In the genomic region with DNA sequence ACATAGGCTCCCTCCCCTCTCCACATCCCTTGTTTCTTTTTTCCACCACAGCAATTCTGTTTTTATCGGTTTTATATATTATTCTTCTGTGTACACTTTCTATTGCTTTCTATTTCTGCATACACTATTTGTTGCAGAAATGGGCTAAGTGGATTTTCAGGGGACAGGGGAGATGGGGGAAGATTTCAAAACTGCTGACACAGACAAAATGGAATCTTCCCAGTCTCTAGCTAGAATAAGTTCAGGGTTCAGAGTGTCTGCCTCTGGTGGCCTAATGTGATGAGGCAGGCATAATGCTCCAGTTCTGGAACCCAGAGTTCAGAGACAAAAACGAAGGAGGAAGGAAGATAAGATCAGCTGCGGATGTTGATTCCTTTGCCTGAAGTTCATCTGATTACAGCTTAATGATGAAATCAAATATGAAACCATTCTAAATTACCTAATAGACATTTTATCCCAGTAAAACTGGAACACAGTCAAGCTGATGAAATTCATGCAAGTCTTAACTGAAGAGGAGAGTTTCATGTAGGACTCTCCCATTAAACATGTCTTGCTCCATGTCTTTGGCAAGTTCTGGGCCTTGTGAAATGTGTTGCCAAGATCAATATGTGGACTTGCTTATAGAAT, we compare ENCODE assay signal across 1 cellular context.
TF ChIP-seq lines count a peak whose summit lies in the region.

No MANE protein-coding gene starts in this region.

TF ChIP-seq in K562, 482 proteins besides CTCF, POLR2A, EP300 and RAD21 (continued from another document):
- TF ChIP-seq C11orf30 (IDR thresholded peaks at IDR 0.05; ENCODE audit: low read depth) (peak; percentile 60), MAFG (tag; conservative IDR thresholded peaks at IDR 0.05) (peak; percentile 62)
TF ChIP-seq in K562: peak in this region for 5.
